ENCODE assay signal across 8 cellular contexts in genomic region chr10:50577681-50578350, GRCh38. TPM values are rescaled to one million over a fixed set of nuclear protein-coding genes. Genes with fewer than 3 reads are reported as not detected.
DNase-seq lines count a peak whose midpoint lies in the region; ATAC-seq and TF ChIP-seq lines count a peak whose summit lies in the region.

No MANE protein-coding gene starts in this region.

- POLR2A ChIA-PET in MCF 10A (lab: Yijun Ruan, JAX), result interaction anchor here (1.0 to 2.0 kb wide), 3 partner anchors 16 to 44 kb away, joined by 5 to 7 read pairs (median 6); no protein-coding TSS in a partner anchor

- peaks cover 32% of the 10 kb centered on the region for H3K4me1 Mint-ChIP-seq in activated T-helper 17 cell treated with anti-CD3 and anti-CD28 coated beads, Interleukin-2, amount 50 U/mL, for 72 hours
- H3K4me1 Mint-ChIP-seq in activated CD4-positive, alpha-beta T cell treated with anti-CD3 and anti-CD28 coated beads, Interleukin-2, amount 10 ng/mL, durations not matched to agents 24 days and 14 days, result peaks cover 20% of the 10 kb centered on the region
- H3K4me1 Mint-ChIP-seq in MCF 10A (ENCODE audit: insufficient read depth, unreplicated experiment), result peaks cover 23% of the 10 kb centered on the region

- H3K27ac Mint-ChIP-seq in activated T-helper 17 cell treated with anti-CD3 and anti-CD28 coated beads, Interleukin-2, amount 50 U/mL, for 72 hours, result no peak overlapping the region
- no peak overlapping the region for H3K27ac Mint-ChIP-seq in activated CD4-positive, alpha-beta T cell treated with anti-CD3 and anti-CD28 coated beads, Interleukin-2, amount 10 ng/mL, durations not matched to agents 24 days and 14 days
- H3K27ac Mint-ChIP-seq in MCF 10A (ENCODE audit: low read depth, unreplicated experiment), result no peak overlapping the region

- peak; percentile 42 for DNase-seq in CD1c-positive myeloid dendritic cell (ENCODE audit: extremely low spot score)
- no peak for DNase-seq in right lobe of liver
- no peak for DNase-seq in DMS 273 treated with DMSO at 0.1 percent for 48 hours (lab: John Stamatoyannopoulos, UW)
- no peak for DNase-seq in KG1 (lab: John Stamatoyannopoulos, UW)
- no peak for DNase-seq in activated CD4-positive, alpha-beta T cell treated with anti-CD3 and anti-CD28 coated beads, Interleukin-2, amount 10 ng/mL, durations not matched to agents 24 days and 14 days
- DNase-seq in MCF 10A (ENCODE audit: unreplicated experiment), result no peak

- H3K27me3 ChIP-seq in right lobe of liver, result no peaks in the 10 kb centered on the region

- peak overlapping the region in 2 of 3 donors; percentile 31 to 55 for H3K27ac ChIP-seq in right lobe of liver

- H3K9me3 Mint-ChIP-seq in activated T-helper 17 cell treated with anti-CD3 and anti-CD28 coated beads, Interleukin-2, amount 50 U/mL, for 72 hours, result no peaks in the 10 kb centered on the region
- no peaks in the 10 kb centered on the region for H3K9me3 Mint-ChIP-seq in activated CD4-positive, alpha-beta T cell treated with anti-CD3 and anti-CD28 coated beads, Interleukin-2, amount 10 ng/mL, durations not matched to agents 24 days and 14 days
- no peaks in the 10 kb centered on the region for H3K9me3 Mint-ChIP-seq in MCF 10A (ENCODE audit: unreplicated experiment)

- BruUV-seq in MCF 10A (replicated peaks; lab: Mats Ljungman, UMichigan), result no TSS peak

- peaks cover 0 to 65% (median 20%) of the 10 kb centered on the region in 4 donors for H3K4me1 ChIP-seq in right lobe of liver

- TF ChIP-seq POLR2A in right lobe of liver (IDR thresholded peaks at IDR 0.05), result no peak

- TF ChIP-seq CTCF in right lobe of liver (IDR thresholded peaks at IDR 0.05) (no peak), MCF 10A (IDR thresholded peaks at IDR 0.05; ENCODE audit: unreplicated experiment) (no peak)

- CTCF ChIA-PET in MCF 10A (lab: Yijun Ruan, JAX), result interaction anchor here (1.0 to 2.4 kb wide), 3 partner anchors 15 to 22 kb away, joined by 4 to 11 read pairs (median 4); no protein-coding TSS in a partner anchor

- H3K9me3 ChIP-seq in right lobe of liver, result no peaks in the 10 kb centered on the region

- no peak overlapping the region for H3K4me3 ChIP-seq in right lobe of liver

- 38% methylated on average over 7 of the region's 7 CpGs for WGBS in right lobe of liver (ENCODE audit: insufficient coverage, low coverage, low lambda C conversion rate, missing lambda C conversion rate)

- no peaks in the 10 kb centered on the region for H3K36me3 ChIP-seq in right lobe of liver

- intact Hi-C loops in right lobe of liver (cut with DNase I) (loop anchor here in 1 of 2 donors (10.0 kb wide), 1 partner anchor 47 kb away; the partner anchor contains the start of gene SGMS1), MCF 10A (cut with micrococcal nuclease) (no loop called here)
- intact Hi-C loops in activated CD4-positive, alpha-beta T cell treated with anti-CD3 and anti-CD28 coated beads, Interleukin-2, amount 10 ng/mL, durations not matched to agents 24 days and 14 days (cut with micrococcal nuclease), result no loop called here

- no peak overlapping the region for H3K4me3 Mint-ChIP-seq in activated T-helper 17 cell treated with anti-CD3 and anti-CD28 coated beads, Interleukin-2, amount 50 U/mL, for 72 hours
- no peak overlapping the region for H3K4me3 Mint-ChIP-seq in activated CD4-positive, alpha-beta T cell treated with anti-CD3 and anti-CD28 coated beads, Interleukin-2, amount 10 ng/mL, durations not matched to agents 24 days and 14 days
- H3K4me3 Mint-ChIP-seq in MCF 10A (ENCODE audit: unreplicated experiment), result no peak overlapping the region

- peak; percentile 78 for ATAC-seq in HG02852 (IDR thresholded peaks at IDR 0.05; ENCODE audit: unreplicated experiment)
- ATAC-seq in activated T-helper 17 cell treated with anti-CD3 and anti-CD28 coated beads, Interleukin-2, amount 50 U/mL, for 72 hours (replicated peaks), result peak; percentile 67
- peak; percentile 69 to 88 (median 83) for ATAC-seq in right lobe of liver

- no peaks in the 10 kb centered on the region for H3K36me3 Mint-ChIP-seq in activated T-helper 17 cell treated with anti-CD3 and anti-CD28 coated beads, Interleukin-2, amount 50 U/mL, for 72 hours (ENCODE audit: low read depth)
- peaks cover 3% of the 10 kb centered on the region for H3K36me3 Mint-ChIP-seq in activated CD4-positive, alpha-beta T cell treated with anti-CD3 and anti-CD28 coated beads, Interleukin-2, amount 10 ng/mL, durations not matched to agents 24 days and 14 days (ENCODE audit: low read depth)
- H3K36me3 Mint-ChIP-seq in MCF 10A (ENCODE audit: insufficient read depth, unreplicated experiment), result no peaks in the 10 kb centered on the region

- no peaks in the 10 kb centered on the region for H3K27me3 Mint-ChIP-seq in activated T-helper 17 cell treated with anti-CD3 and anti-CD28 coated beads, Interleukin-2, amount 50 U/mL, for 72 hours
- no peaks in the 10 kb centered on the region for H3K27me3 Mint-ChIP-seq in activated CD4-positive, alpha-beta T cell treated with anti-CD3 and anti-CD28 coated beads, Interleukin-2, amount 10 ng/mL, durations not matched to agents 24 days and 14 days
- H3K27me3 Mint-ChIP-seq in MCF 10A (ENCODE audit: insufficient read depth, unreplicated experiment), result no peaks in the 10 kb centered on the region

RNA-seq across cellular contexts. Expression of gene SGMS1, which starts 45.9 kb away (rescaled TPM):
- total RNA-seq in activated T-helper 17 cell treated with anti-CD3 and anti-CD28 coated beads, Interleukin-2, amount 50 U/mL, for 72 hours, result 10 to 100 TPM; 13.4 to 22.4 TPM
- total RNA-seq in right lobe of liver, result 10 to 100 TPM; 13.6 to 49.8 (median 20.0) TPM
- total RNA-seq in activated CD4-positive, alpha-beta T cell treated with anti-CD3 and anti-CD28 coated beads, Interleukin-2, amount 10 ng/mL, durations not matched to agents 24 days and 14 days, result 14.2 and 14.3 TPM in 2 replicates
- total RNA-seq in MCF 10A (2022), result 21.7 and 24.7 TPM in 2 replicates
